In genomic region chr7:29969706-29970105, GRCh38 we compare ENCODE assay signal across 12 cellular contexts. TPM values are rescaled to one million over a fixed set of nuclear protein-coding genes. Genes with fewer than 3 reads are reported as not detected.
DNase-seq lines count a peak whose midpoint lies in the region; ATAC-seq and TF ChIP-seq lines count a peak whose summit lies in the region.
"Had no signal": no experiment of that assay in that cellular context is flagged by ENCODE, and none has a peak within 500 bp of the region (broad histone marks: within the 10 kb centered on the region; RNA-seq: fewer than 3 reads in every experiment).

No MANE protein-coding gene starts in this region.

- peaks cover 28% of the 10 kb centered on the region for H3K36me3 Mint-ChIP-seq in mesothelial cell of epicardium
- peaks cover 37% of the 10 kb centered on the region for H3K36me3 Mint-ChIP-seq in stimulated activated memory B cell treated with anti-CD40 and anti-IgM and Interleukin-4, amounts not matched to agents 10 μg/mL and 1 μg/mL and 100 μg/mL, for 72 hours

- no peak overlapping the region for H2AK5ac ChIP-seq in IMR-90 (ENCODE audit: low read depth, low read length)

- H2BK15ac ChIP-seq in IMR-90 (ENCODE audit: low read depth, low read length): no peak overlapping the region

- peak overlapping the region; percentile 44; the same call in 1 of the 2 replicates for H3K23ac ChIP-seq in IMR-90 (ENCODE audit: low read depth, low read length)

- H3K18ac ChIP-seq in IMR-90 (ENCODE audit: low read depth, low read length): no peak overlapping the region

- ATAC-seq in IMR-90 (ENCODE audit: low read depth): no peak
- ATAC-seq in stimulated activated memory B cell treated with anti-CD40 and anti-IgM and Interleukin-4, amounts not matched to agents 10 μg/mL and 1 μg/mL and 100 μg/mL, for 72 hours: no peak

- H4K5ac ChIP-seq in IMR-90 (ENCODE audit: low read depth, low read length): no peak overlapping the region

- no peak overlapping the region for H3K14ac ChIP-seq in IMR-90 (replicated peaks; ENCODE audit: low read depth, low read length)

- H3K4me3 ChIP-seq in IMR-90 (ENCODE audit: insufficient read depth, low read depth, low read length): no peak overlapping the region
- H3K4me3 ChIP-seq: PC-9 had no signal

- TF ChIP-seq POLR2A in IMR-90 (IDR thresholded peaks at IDR 0.05; ENCODE audit: low read depth, low read length): no peak

- no peak overlapping the region for H2AK9ac ChIP-seq in IMR-90 (replicated peaks; ENCODE audit: low read depth, low read length, poor library complexity)

- H3K36me3 ChIP-seq in IMR-90 (ENCODE audit: control insufficient read depth, insufficient read depth, low read length): peaks cover 17% of the 10 kb centered on the region

- H4K20me1 ChIP-seq in IMR-90 (ENCODE audit: insufficient read depth, low read length): peaks cover 59% of the 10 kb centered on the region

- CTCF ChIA-PET in IMR-90 (lab: Yijun Ruan, JAX): no interaction called here

- no peak overlapping the region for H3K9ac ChIP-seq in IMR-90 (ENCODE audit: low read depth, low read length)

- no peak overlapping the region for H3K4me3 Mint-ChIP-seq in mesothelial cell of epicardium
- no peak overlapping the region for H3K4me3 Mint-ChIP-seq in stimulated activated memory B cell treated with anti-CD40 and anti-IgM and Interleukin-4, amounts not matched to agents 10 μg/mL and 1 μg/mL and 100 μg/mL, for 72 hours

- no peak overlapping the region for H2BK5ac ChIP-seq in IMR-90 (ENCODE audit: low read depth, low read length, poor library complexity, severe bottlenecking)

- H3K4ac ChIP-seq in IMR-90 (ENCODE audit: low read depth, low read length): no peak overlapping the region

- H3K9me1 ChIP-seq in IMR-90 (ENCODE audit: insufficient read depth, low read length): peaks cover 14% of the 10 kb centered on the region

- no peak overlapping the region for H3K56ac ChIP-seq in IMR-90 (ENCODE audit: extremely low read depth, insufficient read depth, low read length)

- peaks cover 23% of the 10 kb centered on the region for H3K4me1 Mint-ChIP-seq in mesothelial cell of epicardium
- peaks cover 42% of the 10 kb centered on the region for H3K4me1 Mint-ChIP-seq in stimulated activated memory B cell treated with anti-CD40 and anti-IgM and Interleukin-4, amounts not matched to agents 10 μg/mL and 1 μg/mL and 100 μg/mL, for 72 hours

- no TSS peak for BruUV-seq in IMR-90 (replicated peaks; lab: Mats Ljungman, UMichigan)

- POLR2A ChIA-PET in IMR-90 (lab: Charles Lee; ENCODE audit: unreplicated experiment): no interaction called here

- no peaks in the 10 kb centered on the region for H3K9me3 ChIP-seq in IMR-90 (ENCODE audit: control insufficient read depth, insufficient read depth, low read length)
- H3K9me3 ChIP-seq: Caco-2 had no signal

- no peak overlapping the region for H3K27ac ChIP-seq in IMR-90 (ENCODE audit: insufficient read depth, low read length)
- peak overlapping the region; percentile 56 for H3K27ac ChIP-seq in caudate nucleus (ENCODE audit: low read depth, low read length)
- H3K27ac ChIP-seq: PC-9 had no signal

- peak overlapping the region; percentile 44 for H3K27ac Mint-ChIP-seq in mesothelial cell of epicardium
- H3K27ac Mint-ChIP-seq in stimulated activated memory B cell treated with anti-CD40 and anti-IgM and Interleukin-4, amounts not matched to agents 10 μg/mL and 1 μg/mL and 100 μg/mL, for 72 hours: peak overlapping the region; percentile 4

- H3K79me1 ChIP-seq in IMR-90 (ENCODE audit: low read depth in 1 of 2, low read length in 2 of 2): peaks cover 36 to 77% of the 10 kb centered on the region in 2 experiments

- WGBS in IMR-90 (ENCODE audit: extremely low coverage in 2 of 2, insufficient read length in 1 of 2), 2 experiments: 57% methylated on average over 1 of the region's 2 CpGs; no CpG with 5 or more reads in 1 of the 2 experiments

- peaks cover 7% of the 10 kb centered on the region for H3K9me3 Mint-ChIP-seq in mesothelial cell of epicardium
- no peaks in the 10 kb centered on the region for H3K9me3 Mint-ChIP-seq in stimulated activated memory B cell treated with anti-CD40 and anti-IgM and Interleukin-4, amounts not matched to agents 10 μg/mL and 1 μg/mL and 100 μg/mL, for 72 hours

- no peak overlapping the region for H4K91ac ChIP-seq in IMR-90 (ENCODE audit: insufficient read depth, low read depth, low read length)

- H4K8ac ChIP-seq in IMR-90 (ENCODE audit: low read depth in 2 of 2, low read length in 2 of 2): no peak overlapping the region

- H3K4me1 ChIP-seq in IMR-90 (ENCODE audit: control insufficient read depth, insufficient read depth, low read length): peaks cover 4% of the 10 kb centered on the region; the same call in 1 of the 2 replicates

- no peak overlapping the region for H2BK120ac ChIP-seq in IMR-90 (ENCODE audit: low read depth, low read length)

- H3K27me3 Mint-ChIP-seq in mesothelial cell of epicardium (ENCODE audit: low read depth): no peaks in the 10 kb centered on the region
- no peaks in the 10 kb centered on the region for H3K27me3 Mint-ChIP-seq in stimulated activated memory B cell treated with anti-CD40 and anti-IgM and Interleukin-4, amounts not matched to agents 10 μg/mL and 1 μg/mL and 100 μg/mL, for 72 hours

- TF ChIP-seq CTCF in IMR-90 (conservative IDR thresholded peaks at IDR 0.05; ENCODE audit: low read depth, low read length) (no peak), mesothelial cell of epicardium (IDR thresholded peaks at IDR 0.05; ENCODE audit: unreplicated experiment) (no peak)

- dilution Hi-C loops in IMR-90 (cut with HindIII; ENCODE audit: low sequenced_read_pairs, unreplicated experiment): no loop called here

- TF ChIP-seq RAD21 in IMR-90 (IDR thresholded peaks at IDR 0.05; ENCODE audit: low read length): no peak

- intact Hi-C loops in IMR-90 (cut with micrococcal nuclease): no loop called here

- no peaks in the 10 kb centered on the region for H3K27me3 ChIP-seq in IMR-90 (ENCODE audit: control insufficient read depth, insufficient read depth, low read length)

- no peak overlapping the region for H2BK20ac ChIP-seq in IMR-90 (ENCODE audit: low read depth, low read length)

- no peak overlapping the region for H2AFZ ChIP-seq in IMR-90 (replicated peaks; ENCODE audit: low read length, poor library complexity)
- H2AFZ ChIP-seq: PC-9 had no signal

- DNase-seq in IMR-90: no peak
- DNase-seq in caudate nucleus (lab: John Stamatoyannopoulos, UW): no peak
- no peak for DNase-seq in mesothelial cell of epicardium (ENCODE audit: low spot score in 2 of 2, unreplicated experiment in 2 of 2)
- DNase-seq in stimulated activated CD4-positive, alpha-beta T cell treated with anti-CD3 and anti-CD28 coated beads, Interleukin-15, amount 100 ng/mL, for 24 hours: no peak
- DNase-seq in NCI-H1694 treated with DMSO at 0.1 percent for 48 hours (lab: John Stamatoyannopoulos, UW): no peak
- DNase-seq in amygdala (lab: John Stamatoyannopoulos, UW): no peak
- no peak for DNase-seq in T-helper 2 cell
- DNase-seq: AML-193, Caco-2, NCI-H1436 treated with DMSO at 0.1 percent for 48 hours, PC-9 had no signal

- H3K4me2 ChIP-seq in IMR-90 (ENCODE audit: low read depth, low read length): no peak overlapping the region
- H3K4me2 ChIP-seq: PC-9 had no signal

- in situ Hi-C loops in IMR-90 (cut with MboI; ENCODE audit: low sequenced_read_pairs): no loop called here

TF ChIP-seq in IMR-90, 13 proteins besides CTCF, POLR2A, EP300 and RAD21 (continues in another document):
- TF ChIP-seq RCOR1 (IDR thresholded peaks at IDR 0.05; ENCODE audit: insufficient replicate concordance, low read length) (no peak), CEBPB (IDR thresholded peaks at IDR 0.05; ENCODE audit: low read depth, low read length) (no peak), MXI1 (IDR thresholded peaks at IDR 0.05; ENCODE audit: borderline replicate concordance, low read depth, low read length) (no peak), MAFK (IDR thresholded peaks at IDR 0.05; ENCODE audit: low read depth, low read length) (no peak), SMC3 (IDR thresholded peaks at IDR 0.05; ENCODE audit: low read depth, low read length) (no peak), CHD1 (IDR thresholded peaks at IDR 0.05; ENCODE audit: low read depth, low read length) (no peak), BHLHE40 (IDR thresholded peaks at IDR 0.05; ENCODE audit: low read depth, low read length) (no peak), NFE2L2 (IDR thresholded peaks at IDR 0.05; ENCODE audit: low read depth, low read length) (no peak), MAZ (IDR thresholded peaks at IDR 0.05; ENCODE audit: borderline replicate concordance, low read depth, low read length) (no peak)
- TF ChIP-seq, protein P1, sequence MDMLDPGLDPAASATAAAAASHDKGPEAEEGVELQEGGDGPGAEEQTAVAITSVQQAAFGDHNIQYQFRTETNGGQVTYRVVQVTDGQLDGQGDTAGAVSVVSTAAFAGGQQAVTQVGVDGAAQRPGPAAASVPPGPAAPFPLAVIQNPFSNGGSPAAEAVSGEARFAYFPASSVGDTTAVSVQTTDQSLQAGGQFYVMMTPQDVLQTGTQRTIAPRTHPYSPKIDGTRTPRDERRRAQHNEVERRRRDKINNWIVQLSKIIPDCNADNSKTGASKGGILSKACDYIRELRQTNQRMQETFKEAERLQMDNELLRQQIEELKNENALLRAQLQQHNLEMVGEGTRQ (IDR thresholded peaks at IDR 0.05; ENCODE audit: low read depth, low read length): no peak

RNA-seq across cellular contexts. Expression of gene SCRN1, which starts 19.9 kb away (rescaled TPM):
- total RNA-seq in IMR-90 (2012; rRNA removed) (124 and 141 TPM in 2 replicates), mesothelial cell of epicardium (81.3 to 86.4 TPM (median 85.0 TPM) in 3 replicates)
- 49.2 and 57.1 TPM in 2 replicates for polyA plus RNA-seq in IMR-90 (2012; rRNA removed)
- 22.1 and 25.6 TPM in 2 replicates for polyA plus RNA-seq in IMR-90 (2012; cell fraction: cytosol; rRNA removed)
- polyA plus RNA-seq in IMR-90 (2012; cell fraction: nucleus; rRNA removed; ENCODE audit: low replicate concordance): 18.4 and 54.4 TPM in 2 replicates

RNA-seq across cellular contexts. Expression of gene FKBP14, which starts 56.8 kb away (rescaled TPM):
- total RNA-seq in IMR-90 (2012; rRNA removed) (27.1 and 45.0 TPM in 2 replicates), mesothelial cell of epicardium (42.4 to 48.0 TPM (median 45.5 TPM) in 3 replicates)
- polyA plus RNA-seq in IMR-90 (2012; rRNA removed): 21.8 and 26.3 TPM in 2 replicates
- polyA plus RNA-seq in IMR-90 (2012; cell fraction: cytosol; rRNA removed): 5.9 and 7.5 TPM in 2 replicates
- polyA plus RNA-seq in IMR-90 (2012; cell fraction: nucleus; rRNA removed; ENCODE audit: low replicate concordance): 1.6 and 9.7 TPM in 2 replicates

RNA-seq across cellular contexts. Expression of gene PLEKHA8, which starts 58.5 kb away (rescaled TPM):
- total RNA-seq in IMR-90 (2012; rRNA removed) (9.7 and 13.6 TPM in 2 replicates), mesothelial cell of epicardium (39.8 to 43.5 TPM (median 40.3 TPM) in 3 replicates)
- 2.9 and 3.6 TPM in 2 replicates for polyA plus RNA-seq in IMR-90 (2012; rRNA removed)
- 0.76 and 0.88 TPM in 2 replicates for polyA plus RNA-seq in IMR-90 (2012; cell fraction: cytosol; rRNA removed)
- 1.0 and 5.6 TPM in 2 replicates for polyA plus RNA-seq in IMR-90 (2012; cell fraction: nucleus; rRNA removed; ENCODE audit: low replicate concordance)
